ENCODE assay signal across 8 cellular contexts in the genomic region with DNA sequence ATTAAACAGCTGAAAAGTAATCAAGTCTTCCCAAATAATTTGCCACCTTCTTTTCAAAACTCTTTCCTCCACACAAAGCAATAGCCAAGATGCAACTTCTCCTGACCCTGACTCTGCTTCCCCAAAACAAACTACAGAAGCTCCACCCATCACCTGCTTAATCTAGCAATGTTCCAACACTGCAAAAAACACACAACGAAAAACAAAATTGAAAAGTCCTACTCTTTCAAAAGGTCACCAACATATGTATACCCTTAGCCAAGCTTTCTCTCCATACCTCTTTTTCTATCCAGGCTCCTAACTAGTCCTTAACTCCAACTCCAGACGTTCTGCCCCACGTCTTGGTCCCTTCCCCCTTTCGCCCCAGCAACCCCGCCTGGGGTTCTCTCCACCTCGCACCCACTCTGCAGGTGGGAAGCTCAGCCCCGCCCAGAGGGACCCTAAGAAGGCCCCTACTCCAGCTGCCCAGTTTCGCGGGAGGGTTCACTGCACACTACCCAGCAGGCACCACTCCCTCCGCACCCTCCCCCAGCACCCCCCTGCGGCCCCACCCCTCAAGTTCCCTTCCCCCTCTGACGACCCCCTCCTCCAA. TPM values are rescaled to one million over a fixed set of nuclear protein-coding genes. Genes with fewer than 3 reads are reported as not detected.
DNase-seq lines count a peak whose midpoint lies in the region; ATAC-seq and TF ChIP-seq lines count a peak whose summit lies in the region.

No MANE protein-coding gene starts in this region.

- peaks cover 29 to 33% of the 10 kb centered on the region in 2 donors for H3K4me1 ChIP-seq in gastrocnemius medialis

- intact Hi-C loops in gastrocnemius medialis (cut with DNase I; ENCODE audit: low total_unique reads): loop anchor here (1.0 to 10.0 kb wide), 7 partner anchors 46 to 572 kb away; a partner anchor contains a TSS

- no peaks in the 10 kb centered on the region for H3K36me3 ChIP-seq in gastrocnemius medialis

- in situ Hi-C loops in gastrocnemius medialis (cut with MboI; ENCODE audit: low sequenced_read_pairs in 4 of 4): loop anchor here in 1 of 4 donors (10.0 kb wide), 1 partner anchor 112 kb away; a partner anchor contains a TSS

- no peak for TF ChIP-seq CTCF in gastrocnemius medialis (IDR thresholded peaks at IDR 0.05 in 4 of 5, conservative IDR thresholded peaks at IDR 0.05 in 1 of 5)

- H3K27me3 ChIP-seq in gastrocnemius medialis: no peaks in the 10 kb centered on the region

- peak overlapping the region; percentile 73 to 95 for H3K27ac Mint-ChIP-seq in activated naive CD4-positive, alpha-beta T cell treated with anti-CD3 and anti-CD28 coated beads, Interleukin-2, amount 50 U/mL, for 72 hours

- DNase-seq in EH (ENCODE audit: low read depth): peak; percentile 4
- DNase-seq in NCI-H146 treated with DMSO at 0.1 percent for 48 hours (lab: John Stamatoyannopoulos, UW; ENCODE audit: unreplicated experiment): peak; percentile 22
- DNase-seq in activated naive CD4-positive, alpha-beta T cell treated with anti-CD3 and anti-CD28 coated beads, Interleukin-2, amount 50 U/mL, for 72 hours (ENCODE audit: low spot score in 2 of 2): peak in 1 of 2 donors; percentile 13
- peak; percentile 18 for DNase-seq in hepatic stellate cell (ENCODE audit: low spot score)
- DNase-seq in gastrocnemius medialis: peak in 1 of 2 donors; percentile 27
- no peak for DNase-seq in kidney glomerular epithelial cell (lab: John Stamatoyannopoulos, UW)
- DNase-seq in cerebellar nuclear complex (lab: John Stamatoyannopoulos, UW): no peak

- peak overlapping the region; percentile 77 to 100 (median 95) for H3K4me3 ChIP-seq in gastrocnemius medialis

- H3K27ac ChIP-seq in gastrocnemius medialis: peak overlapping the region; percentile 88 to 99 (median 96)

- H3K36me3 Mint-ChIP-seq in activated naive CD4-positive, alpha-beta T cell treated with anti-CD3 and anti-CD28 coated beads, Interleukin-2, amount 50 U/mL, for 72 hours: peaks cover 28 to 51% of the 10 kb centered on the region in 2 donors

- no peaks in the 10 kb centered on the region for H3K9me3 ChIP-seq in gastrocnemius medialis

- peak; percentile 22 for ATAC-seq in GM21737 (IDR thresholded peaks at IDR 0.05; ENCODE audit: unreplicated experiment)
- ATAC-seq in activated naive CD4-positive, alpha-beta T cell treated with anti-CD3 and anti-CD28 coated beads, Interleukin-2, amount 50 U/mL, for 72 hours: peak; percentile 13 to 17
- peak in 1 of 2 donors; percentile 2 for ATAC-seq in gastrocnemius medialis

- TF ChIP-seq POLR2A in gastrocnemius medialis (IDR thresholded peaks at IDR 0.05): no peak

- H3K9me3 Mint-ChIP-seq in activated naive CD4-positive, alpha-beta T cell treated with anti-CD3 and anti-CD28 coated beads, Interleukin-2, amount 50 U/mL, for 72 hours: peaks cover 12 to 14% of the 10 kb centered on the region in 2 donors

RNA-seq across cellular contexts. Expression of a gene that starts 0.7 kb away (rescaled TPM):
- 100 to 1,000 TPM; 154 to 202 TPM for total RNA-seq in activated naive CD4-positive, alpha-beta T cell treated with anti-CD3 and anti-CD28 coated beads, Interleukin-2, amount 50 U/mL, for 72 hours
- total RNA-seq in gastrocnemius medialis: 100 to 1,000 TPM; 108 to 180 (median 157) TPM

Comparison
In these comparisons a context has a peak if more than half of its experiments do, and no peak if none do; other contexts are left out.
1. DNase-seq: peak in EH (single experiment), NCI-H146 treated with DMSO at 0.1 percent for 48 hours (single experiment) and hepatic stellate cell (single experiment); none in kidney glomerular epithelial cell (single experiment) and cerebellar nuclear complex (0 of 2).